Comparison of ENCODE assay signal across 1 cellular context in the genomic region with DNA sequence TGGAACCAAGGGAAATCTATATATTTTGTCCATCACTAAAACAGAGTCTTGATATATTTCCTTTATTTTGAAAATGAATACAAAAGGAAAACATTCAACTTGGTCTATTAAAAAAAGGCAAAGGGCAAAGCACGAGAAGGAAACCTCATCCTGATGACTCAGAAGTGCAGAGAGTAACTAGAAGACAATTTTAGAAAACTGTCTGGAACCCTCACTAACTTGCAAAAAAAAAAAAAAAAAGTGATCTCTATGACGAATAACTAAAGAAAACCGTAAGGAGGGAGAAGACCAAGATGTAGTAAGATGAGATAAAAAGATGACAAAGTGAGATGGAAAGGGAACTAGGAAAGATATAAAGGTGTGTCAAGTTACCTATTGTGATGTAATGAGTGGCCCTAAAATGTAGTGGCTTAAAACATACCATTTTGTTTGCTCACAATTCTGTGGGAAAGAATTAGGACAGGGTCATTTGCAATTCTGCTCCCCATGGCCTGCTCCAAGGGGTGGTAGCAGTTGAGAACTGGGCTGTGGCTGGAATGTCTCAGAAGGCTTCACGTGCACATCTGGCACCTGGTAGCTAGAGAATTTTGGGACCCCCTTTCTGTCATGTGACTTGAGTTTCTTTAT.
TF ChIP-seq lines count a peak whose summit lies in the region.

No MANE protein-coding gene starts in this region.

TF ChIP-seq in K562, 482 proteins besides CTCF, POLR2A, EP300 and RAD21 (continued from another document):
- TF ChIP-seq, protein P1, sequence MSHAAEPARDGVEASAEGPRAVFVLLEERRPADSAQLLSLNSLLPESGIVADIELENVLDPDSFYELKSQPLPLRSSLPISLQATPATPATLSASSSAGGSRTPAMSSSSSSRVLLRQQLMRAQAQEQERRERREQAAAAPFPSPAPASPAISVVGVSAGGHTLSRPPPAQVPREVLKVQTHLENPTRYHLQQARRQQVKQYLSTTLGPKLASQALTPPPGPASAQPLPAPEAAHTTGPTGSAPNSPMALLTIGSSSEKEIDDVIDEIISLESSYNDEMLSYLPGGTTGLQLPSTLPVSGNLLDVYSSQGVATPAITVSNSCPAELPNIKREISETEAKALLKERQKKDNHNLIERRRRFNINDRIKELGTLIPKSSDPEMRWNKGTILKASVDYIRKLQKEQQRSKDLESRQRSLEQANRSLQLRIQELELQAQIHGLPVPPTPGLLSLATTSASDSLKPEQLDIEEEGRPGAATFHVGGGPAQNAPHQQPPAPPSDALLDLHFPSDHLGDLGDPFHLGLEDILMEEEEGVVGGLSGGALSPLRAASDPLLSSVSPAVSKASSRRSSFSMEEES (CRISPR knock-in tag; IDR thresholded peaks at IDR 0.05): peak; percentile 17; the same call in 1 of the 2 replicates
